8 cellular contexts compared by ENCODE assay signal in genomic region chr2:169363570-169364150, GRCh38. TPM values are rescaled to one million over a fixed set of nuclear protein-coding genes. Genes with fewer than 3 reads are reported as not detected.
A peak's percentile ranks its signal among the peaks of the same experiment; 100 is the strongest.
DNase-seq lines count a peak whose midpoint lies in the region; ATAC-seq and TF ChIP-seq lines count a peak whose summit lies in the region.

No MANE protein-coding gene starts in this region.

- H3K4me3 ChIP-seq in DND-41 (ENCODE audit: low read depth in 1 of 2, low read length in 2 of 2): peak overlapping the region in 1 of 2 experiments; percentile 65; a peak in 2 of 4 replicates
- peak overlapping the region; percentile 55 to 71 for H3K4me3 ChIP-seq in HCT116 (replicated peaks in 1 of 2; ENCODE audit: low read depth in 1 of 2, low read length in 2 of 2)
- H3K4me3 ChIP-seq in Panc1 (ENCODE audit: low read depth in 2 of 2, low read length in 2 of 2): peak overlapping the region; percentile 35 to 45
- peak overlapping the region; percentile 41 for H3K4me3 ChIP-seq in astrocyte of the spinal cord (ENCODE audit: low read depth, low read length)
- H3K4me3 ChIP-seq in spleen: peak overlapping the region; percentile 27 to 76 (median 56)

- peak overlapping the region; percentile 93 for H3K4me2 ChIP-seq in DND-41 (ENCODE audit: insufficient read depth, low read length)
- H3K4me2 ChIP-seq in HCT116 (ENCODE audit: low read length): peak overlapping the region; percentile 100

- RAD21 ChIA-PET in HCT116 (lab: Charles Lee; ENCODE audit: low non-redundant PET in 1 of 2, low total read pairs in 2 of 2, uncharacterized antibody in 2 of 2, unreplicated experiment in 2 of 2): no interaction called here

- H2AFZ ChIP-seq in DND-41 (ENCODE audit: low read depth, low read length): no peak overlapping the region
- peak overlapping the region; percentile 86 for H2AFZ ChIP-seq in HCT116 (ENCODE audit: low read depth, low read length, poor library complexity, severe bottlenecking)

- no peaks in the 10 kb centered on the region for H3K9me3 ChIP-seq in DND-41 (ENCODE audit: insufficient read depth, low read length, severe bottlenecking)
- no peaks in the 10 kb centered on the region for H3K9me3 ChIP-seq in HCT116 (ENCODE audit: control insufficient read depth in 1 of 2, insufficient read depth in 1 of 2, low read depth in 1 of 2, low read length in 2 of 2)
- no peaks in the 10 kb centered on the region for H3K9me3 ChIP-seq in Panc1 (ENCODE audit: control insufficient read depth, insufficient read depth, low read depth, low read length)
- H3K9me3 ChIP-seq in spleen: no peaks in the 10 kb centered on the region

- DNase-seq in DND-41: no peak
- DNase-seq in HCT116 (ENCODE audit: low read depth, low spot score): no peak
- no peak for DNase-seq in Panc1 (ENCODE audit: low read depth, low spot score)
- peak; percentile 14 for DNase-seq in astrocyte of the spinal cord (ENCODE audit: low read depth, low spot score)
- DNase-seq in islet precursor cell: peak; percentile 83
- DNase-seq in spleen: peak; percentile 79
- no peak for DNase-seq in NCI-H1092 (lab: John Stamatoyannopoulos, UW)

- intact Hi-C loops in HCT116 (cut with micrococcal nuclease): no loop called here
- intact Hi-C loops in Panc1 (cut with micrococcal nuclease; ENCODE audit: unreplicated experiment): no loop called here
- intact Hi-C loops in spleen (cut with DNase I; ENCODE audit: low total_unique reads): no loop called here

- 0 to 3% (median 1%) methylated on average over 22 to 26 of the region's 26 CpGs for WGBS in spleen, 5 donors

- CTCF ChIA-PET in HCT116 (lab: Charles Lee) (no interaction called here), Panc1 (lab: Charles Lee) (no interaction called here)

- 0 out of 2 replicates have a peak overlapping the region, but pooled peaks have one; percentile 37 for H3K9ac ChIP-seq in DND-41 (ENCODE audit: low read depth, low read length)
- H3K9ac ChIP-seq in HCT116 (ENCODE audit: low read length): peak overlapping the region; percentile 25; the same call in 1 of the 2 replicates

- peaks cover 13% of the 10 kb centered on the region for H3K27me3 ChIP-seq in DND-41 (ENCODE audit: insufficient read depth, low read length, poor library complexity)
- peaks cover 13% of the 10 kb centered on the region; the same call in 1 of the 2 replicates for H3K27me3 ChIP-seq in HCT116 (ENCODE audit: insufficient read depth, low read length)
- H3K27me3 ChIP-seq in Panc1 (ENCODE audit: control insufficient read depth, insufficient read depth, low read length): peaks cover 27% of the 10 kb centered on the region
- peaks cover 0 to 66% (median 47%) of the 10 kb centered on the region in 7 donors for H3K27me3 ChIP-seq in spleen (replicated peaks in 1 of 7)

- no peak overlapping the region for H3K27ac ChIP-seq in DND-41 (ENCODE audit: low read length)
- H3K27ac ChIP-seq in HCT116 (ENCODE audit: low read depth, low read length): no peak overlapping the region
- H3K27ac ChIP-seq in Panc1 (ENCODE audit: low read length): no peak overlapping the region
- no peak overlapping the region for H3K27ac ChIP-seq in spleen

- TF ChIP-seq CTCF in DND-41 (IDR thresholded peaks at IDR 0.05; ENCODE audit: borderline replicate concordance, extremely low read depth, low read length, poor library complexity, severe bottlenecking) (no peak), HCT116 (IDR thresholded peaks at IDR 0.05 in 2 of 3, conservative IDR thresholded peaks at IDR 0.05 in 1 of 3; ENCODE audit: borderline replicate concordance in 1 of 3, insufficient read depth in 1 of 3, low read depth in 2 of 3, low read length in 2 of 3) (no peak), Panc1 (IDR thresholded peaks at IDR 0.05) (no peak), astrocyte of the spinal cord (IDR thresholded peaks at IDR 0.05; ENCODE audit: low read depth, low read length) (no peak), spleen (IDR thresholded peaks at IDR 0.05 in 8 of 11, conservative IDR thresholded peaks at IDR 0.05 in 3 of 11) (no peak)

- no peaks in the 10 kb centered on the region for H3K36me3 ChIP-seq in DND-41 (ENCODE audit: insufficient read depth, low read length)
- no peaks in the 10 kb centered on the region for H3K36me3 ChIP-seq in HCT116 (ENCODE audit: control insufficient read depth in 1 of 2, insufficient read depth in 2 of 2, low read length in 2 of 2)
- no peaks in the 10 kb centered on the region for H3K36me3 ChIP-seq in Panc1 (ENCODE audit: control insufficient read depth, insufficient read depth, low read length)
- H3K36me3 ChIP-seq in spleen: no peaks in the 10 kb centered on the region

- no peak for TF ChIP-seq RAD21 in HCT116 (IDR thresholded peaks at IDR 0.05; ENCODE audit: low read depth)

- TF ChIP-seq POLR2A in HCT116 (IDR thresholded peaks at IDR 0.05; ENCODE audit: borderline replicate concordance, extremely low read depth, insufficient read depth, insufficient read length) (no peak), spleen (IDR thresholded peaks at IDR 0.05) (no peak)

- H3K4me1 ChIP-seq in DND-41 (ENCODE audit: insufficient read depth, low read length) (peaks cover 19% of the 10 kb centered on the region), HCT116 (ENCODE audit: control insufficient read depth in 1 of 2, insufficient read depth in 2 of 2, low read length in 2 of 2) (peaks cover 2 to 20% of the 10 kb centered on the region in 2 experiments; a peak in 1 of 4 replicates), Panc1 (ENCODE audit: control insufficient read depth, insufficient read depth, low read length) (peaks cover 15% of the 10 kb centered on the region), spleen (peaks cover 15 to 47% (median 40%) of the 10 kb centered on the region in 6 donors)

- H4K20me1 ChIP-seq in DND-41 (ENCODE audit: insufficient read depth, low read length): no peaks in the 10 kb centered on the region
- no peaks in the 10 kb centered on the region for H4K20me1 ChIP-seq in HCT116 (ENCODE audit: insufficient read depth)

- H3K79me2 ChIP-seq in DND-41 (ENCODE audit: insufficient read depth, low read length): no peaks in the 10 kb centered on the region
- no peaks in the 10 kb centered on the region for H3K79me2 ChIP-seq in HCT116 (ENCODE audit: insufficient read depth, low read length)

- POLR2A ChIA-PET in HCT116 (lab: Charles Lee) (no interaction called here), Panc1 (lab: Charles Lee) (no interaction called here)

- BruUV-seq in HCT116 (replicated peaks; lab: Mats Ljungman, UMichigan) (no TSS peak), Panc1 (replicated peaks; lab: Mats Ljungman, UMichigan) (no TSS peak)

- peaks cover 4% of the 10 kb centered on the region; the same call in 1 of the 2 replicates for H3K9me2 ChIP-seq in HCT116 (ENCODE audit: insufficient read depth)

- in situ Hi-C loops in Panc1 (cut with HindIII; ENCODE audit: low pct_unique_long_range_greater_than_20kb, low sequenced_read_pairs): no loop called here
- in situ Hi-C loops in astrocyte of the spinal cord (cut with HindIII; ENCODE audit: low sequenced_read_pairs): no loop called here

- ATAC-seq in DND-41 (ENCODE audit: insufficient read depth, low read depth): no peak
- ATAC-seq in HCT116: peak; percentile 37
- ATAC-seq in Panc1: peak; percentile 24; the same call in 1 of the 2 replicates
- no peak for ATAC-seq in HG03039 (IDR thresholded peaks at IDR 0.05; ENCODE audit: unreplicated experiment)

TF ChIP-seq in HCT116, 20 proteins besides CTCF, POLR2A, EP300 and RAD21:
- peak; percentile 53 for TF ChIP-seq MAX (IDR thresholded peaks at IDR 0.05)
- no peak for TF ChIP-seq ZFX (IDR thresholded peaks at IDR 0.05)

RNA-seq across cellular contexts. Expression of gene LRP2, which starts 1.3 kb away (rescaled TPM):
- total RNA-seq in HCT116 (2021; ENCODE audit: unreplicated experiment) (0.20 TPM), Panc1 (2021; ENCODE audit: unreplicated experiment) (0.10 TPM), spleen (not detected)
- polyA plus RNA-seq in HCT116 (2012): 0.02 and 0.14 TPM in 2 replicates
- polyA plus RNA-seq in Panc1 (2012; ENCODE audit: insufficient read length): not detected
- not detected for polyA plus RNA-seq in spleen

Comparison
In these comparisons a context has a peak if more than half of its experiments do, and no peak if none do; other contexts are left out.
1. ATAC-seq: peak in HCT116 (single experiment) and Panc1 (single experiment); none in DND-41 (single experiment) and HG03039 (single experiment).
2. DNase-seq: peak in astrocyte of the spinal cord (single experiment), islet precursor cell (single experiment) and spleen (single experiment); none in DND-41 (single experiment), HCT116 (single experiment), Panc1 (single experiment) and NCI-H1092 (single experiment).